In the genomic region with DNA sequence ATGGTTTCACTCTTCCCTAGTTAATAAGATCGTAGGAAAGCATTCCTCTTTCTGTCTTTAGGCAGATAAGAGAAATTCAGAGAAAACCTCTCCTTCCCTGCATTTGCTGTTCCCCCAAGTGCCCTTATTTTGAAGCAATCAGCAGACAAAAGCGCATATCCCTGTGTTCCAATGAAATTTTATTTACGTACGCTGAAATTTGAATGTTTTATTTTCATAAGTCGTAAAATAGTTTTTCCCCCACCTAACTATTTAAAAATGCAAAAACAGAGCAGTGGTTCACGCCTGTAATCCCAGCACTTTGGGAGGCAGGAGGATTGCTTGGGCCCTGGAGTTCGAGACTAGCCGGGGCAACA, we compare ENCODE assay signal across 8 cellular contexts. TPM values are rescaled to one million over a fixed set of nuclear protein-coding genes. Genes with fewer than 3 reads are reported as not detected.
A peak's percentile ranks its signal among the peaks of the same experiment; 100 is the strongest.
DNase-seq lines count a peak whose midpoint lies in the region; ATAC-seq and TF ChIP-seq lines count a peak whose summit lies in the region.

No MANE protein-coding gene starts in this region.

- H3K27me3 ChIP-seq in left ventricle myocardium inferior (ENCODE audit: low read depth) = no peaks in the 10 kb centered on the region
- no peaks in the 10 kb centered on the region for H3K27me3 ChIP-seq in body of pancreas
- H3K27me3 ChIP-seq in uterus = no peaks in the 10 kb centered on the region

- H3K9me3 ChIP-seq in left ventricle myocardium inferior (replicated peaks) = no peaks in the 10 kb centered on the region
- no peaks in the 10 kb centered on the region for H3K9me3 ChIP-seq in body of pancreas
- H3K9me3 ChIP-seq in uterus = no peaks in the 10 kb centered on the region

- no peak for TF ChIP-seq CTCF in left ventricle myocardium inferior (IDR thresholded peaks at IDR 0.05; ENCODE audit: borderline replicate concordance)
- no peak for TF ChIP-seq CTCF in body of pancreas (IDR thresholded peaks at IDR 0.05)
- no peak for TF ChIP-seq CTCF in mesothelial cell of epicardium (IDR thresholded peaks at IDR 0.05; ENCODE audit: unreplicated experiment)
- no peak for TF ChIP-seq CTCF in uterus (IDR thresholded peaks at IDR 0.05)

- no peaks in the 10 kb centered on the region for H3K27me3 Mint-ChIP-seq in mesothelial cell of epicardium (ENCODE audit: low read depth)

- H3K4me3 ChIP-seq in left ventricle myocardium inferior (peak overlapping the region; percentile 89), body of pancreas (peak overlapping the region in 1 of 2 donors; percentile 74), uterus (peak overlapping the region; percentile 64 to 71)

- 82 to 84% methylated on average over 8 of the region's 8 CpGs for whole genome bisulfite sequencing in body of pancreas, 2 donors

- H3K4me1 Mint-ChIP-seq in mesothelial cell of epicardium = peaks cover 15% of the 10 kb centered on the region

- H3K4me1 ChIP-seq in left ventricle myocardium inferior = peaks cover 28% of the 10 kb centered on the region
- peaks cover 20% of the 10 kb centered on the region for H3K4me1 ChIP-seq in body of pancreas
- no peaks in the 10 kb centered on the region for H3K4me1 ChIP-seq in uterus

- H3K36me3 Mint-ChIP-seq in mesothelial cell of epicardium = peaks cover 5% of the 10 kb centered on the region

- H3K9me3 Mint-ChIP-seq in mesothelial cell of epicardium = peaks cover 6% of the 10 kb centered on the region

- TF ChIP-seq POLR2A in body of pancreas (IDR thresholded peaks at IDR 0.05) = no peak
- TF ChIP-seq POLR2A in uterus (IDR thresholded peaks at IDR 0.05) = no peak

- intact Hi-C loops in left ventricle myocardium inferior (cut with micrococcal nuclease) (no loop called here), left ventricle myocardium superior (cut with micrococcal nuclease) (no loop called here), body of pancreas (cut with DNase I) (no loop called here), uterus (cut with DNase I; ENCODE audit: low total_unique reads) (no loop called here)

- H3K27ac ChIP-seq in left ventricle myocardium inferior (replicated peaks) (peak overlapping the region; percentile 92), body of pancreas (peak overlapping the region; percentile 14 to 87 (median 57)), uterus (peak overlapping the region; percentile 82 to 89)

- peaks cover 7% of the 10 kb centered on the region for H3K36me3 ChIP-seq in left ventricle myocardium inferior
- H3K36me3 ChIP-seq in body of pancreas (replicated peaks in 1 of 2; ENCODE audit: insufficient read depth in 1 of 2, low read depth in 2 of 2) = peaks cover 0 to 2% of the 10 kb centered on the region in 2 donors
- H3K36me3 ChIP-seq in uterus = no peaks in the 10 kb centered on the region

- ATAC-seq in left ventricle myocardium superior (no peak), body of pancreas (no peak), HG03342 (IDR thresholded peaks at IDR 0.05; ENCODE audit: unreplicated experiment) (no peak), GM21367 (IDR thresholded peaks at IDR 0.05; ENCODE audit: unreplicated experiment) (no peak)

- H3K4me3 Mint-ChIP-seq in mesothelial cell of epicardium = peak overlapping the region; percentile 86

- peak overlapping the region; percentile 59 for H3K27ac Mint-ChIP-seq in mesothelial cell of epicardium

- DNase-seq in left ventricle myocardium inferior (no peak), left ventricle myocardium superior (no peak), body of pancreas (no peak), mesothelial cell of epicardium (ENCODE audit: low spot score in 2 of 2, unreplicated experiment in 2 of 2) (no peak), uterus (no peak), DMS153 treated with DMSO at 0.1 percent for 48 hours (lab: John Stamatoyannopoulos, UW; ENCODE audit: unreplicated experiment) (no peak)

RNA-seq across cellular contexts. Expression of a gene that starts 17.2 kb away (rescaled TPM):
- total RNA-seq in left ventricle myocardium inferior (13.7 TPM), left ventricle myocardium superior (13.7 TPM), body of pancreas (10 to 100 TPM; 69.0 to 82.7 TPM), mesothelial cell of epicardium (27.6 to 29.0 TPM (median 28.7 TPM) in 3 replicates), uterus (10 to 100 TPM; 33.3 to 62.4 (median 45.9) TPM)

RNA-seq across cellular contexts. Expression of a gene that starts 27.2 kb away (rescaled TPM):
- total RNA-seq in left ventricle myocardium inferior (97.7 TPM), left ventricle myocardium superior (91.1 TPM), body of pancreas (100 to 1,000 TPM in 1 of 2 donors, 10 to 100 TPM in 1; 47.7 to 103 TPM), mesothelial cell of epicardium (68.9 to 79.1 TPM (median 74.9 TPM) in 3 replicates), uterus (100 to 1,000 TPM in 1 of 4 donors, 10 to 100 TPM in 3; 20.5 to 233 (median 77.3) TPM)

RNA-seq across cellular contexts. Expression of a gene that starts 48.2 kb away (rescaled TPM):
- total RNA-seq in left ventricle myocardium inferior = 2.6 TPM
- total RNA-seq in left ventricle myocardium superior = 2.3 TPM
- 10 to 100 TPM in 1 of 2 donors, 1 to 10 TPM in 1; 3.4 to 12.5 TPM for total RNA-seq in body of pancreas
- total RNA-seq in mesothelial cell of epicardium = 21.5 to 23.6 TPM (median 22.7 TPM) in 3 replicates
- total RNA-seq in uterus = 1 to 10 TPM in 3 of 4 donors, under 1 TPM in 1; 0.26 to 8.4 (median 6.0) TPM
